Comparison of ENCODE assay signal across 9 cellular contexts in genomic region chr10:80504158-80504811, GRCh38. TPM values are rescaled to one million over a fixed set of nuclear protein-coding genes. Genes with fewer than 3 reads are reported as not detected.
DNase-seq lines count a peak whose midpoint lies in the region; ATAC-seq, FAIRE-seq and TF ChIP-seq lines count a peak whose summit lies in the region.
"Had no signal": no experiment of that assay in that cellular context is flagged by ENCODE, and none has a peak within 500 bp of the region (broad histone marks: within the 10 kb centered on the region; RNA-seq: fewer than 3 reads in every experiment).

No MANE protein-coding gene starts in this region.

- FAIRE-seq in astrocyte (lab: Jason Lieb, UNC), result no peak

- H3K36me3 ChIP-seq in astrocyte (ENCODE audit: insufficient read depth, low read length) (no peaks in the 10 kb centered on the region), left lung (peaks cover 0 to 33% of the 10 kb centered on the region in 2 donors), thymus (ENCODE audit: control insufficient read depth, insufficient read depth) (peaks cover 26% of the 10 kb centered on the region), SJCRH30 (no peaks in the 10 kb centered on the region; the same call in 1 of the 2 replicates)

- H3K9me3 Mint-ChIP-seq in activated CD4-positive, alpha-beta T cell treated with anti-CD3 and anti-CD28 coated beads, Interleukin-2, amount 10 ng/mL, durations not matched to agents 7 days and 5 days, result no peaks in the 10 kb centered on the region
- H3K9me3 Mint-ChIP-seq in astrocyte (ENCODE audit: unreplicated experiment), result no peaks in the 10 kb centered on the region

- H3K36me3 Mint-ChIP-seq in activated CD4-positive, alpha-beta T cell treated with anti-CD3 and anti-CD28 coated beads, Interleukin-2, amount 10 ng/mL, durations not matched to agents 7 days and 5 days (ENCODE audit: low read depth), result peaks cover 40% of the 10 kb centered on the region
- H3K36me3 Mint-ChIP-seq in astrocyte (ENCODE audit: low read depth, unreplicated experiment), result peaks cover 24% of the 10 kb centered on the region

- TF ChIP-seq CTCF in astrocyte (IDR thresholded peaks at IDR 0.05; ENCODE audit: insufficient read depth, low read depth, low read length) (no peak), left lung (IDR thresholded peaks at IDR 0.05) (no peak)

- H3K9ac ChIP-seq in astrocyte (ENCODE audit: low read length), result peak overlapping the region; percentile 79
- H3K9ac ChIP-seq: KMS-11 had no signal

- no peak overlapping the region for H3K4me3 ChIP-seq in astrocyte (ENCODE audit: insufficient read depth, low read depth, low read length)
- H3K4me3 ChIP-seq in left lung, result no peak overlapping the region
- no peak overlapping the region for H3K4me3 ChIP-seq in thymus (ENCODE audit: low read length)
- no peak overlapping the region for H3K4me3 ChIP-seq in SJCRH30

- H3K9me3 ChIP-seq in astrocyte (ENCODE audit: insufficient read depth, low read depth, low read length), result no peaks in the 10 kb centered on the region
- H3K9me3 ChIP-seq in left lung, result no peaks in the 10 kb centered on the region
- H3K9me3 ChIP-seq in thymus (ENCODE audit: control insufficient read depth), result no peaks in the 10 kb centered on the region
- H3K9me3 ChIP-seq in SJCRH30 (replicated peaks), result no peaks in the 10 kb centered on the region

- no peak overlapping the region for H2AFZ ChIP-seq in astrocyte (ENCODE audit: low read depth, low read length)

- no peak for DNase-seq in activated CD4-positive, alpha-beta T cell treated with anti-CD3 and anti-CD28 coated beads, Interleukin-2, amount 10 ng/mL, durations not matched to agents 7 days and 5 days
- no peak for DNase-seq in activated CD4-positive, alpha-beta T cell treated with anti-CD3 and anti-CD28 coated beads, Interleukin-2, amount 50 U/mL, for 4 hours
- DNase-seq in astrocyte (ENCODE audit: low read depth) (no peak), left lung (peak in 1 of 2 donors; percentile 42), SJCRH30 (no peak), NCI-H2171 (lab: John Stamatoyannopoulos, UW) (no peak), epidermal melanocyte (ENCODE audit: insufficient read length, low spot score) (no peak)

- H4K20me1 ChIP-seq in astrocyte (ENCODE audit: insufficient read depth, low read length), result peaks cover 1% of the 10 kb centered on the region

- WGBS in thymus, result 81% methylated on average over 7 of the region's 7 CpGs

- no peak overlapping the region for H3K4me2 ChIP-seq in astrocyte (ENCODE audit: low read length)
- H3K4me2 ChIP-seq: KMS-11 had no signal

- peaks cover 88% of the 10 kb centered on the region for H3K4me1 ChIP-seq in astrocyte (ENCODE audit: insufficient read depth, low read length)
- H3K4me1 ChIP-seq in left lung, result peaks cover 43 to 99% of the 10 kb centered on the region in 2 donors
- H3K4me1 ChIP-seq in thymus (ENCODE audit: control insufficient read depth, insufficient read depth, low read length), result peaks cover 15% of the 10 kb centered on the region
- peaks cover 23% of the 10 kb centered on the region for H3K4me1 ChIP-seq in SJCRH30

- intact Hi-C loops in left lung (cut with DNase I), result loop anchor here in 1 of 2 donors (2.0 kb wide), 1 partner anchor 59 kb away; no protein-coding TSS in a partner anchor

- H3K27ac Mint-ChIP-seq in activated CD4-positive, alpha-beta T cell treated with anti-CD3 and anti-CD28 coated beads, Interleukin-2, amount 10 ng/mL, durations not matched to agents 7 days and 5 days, result peak overlapping the region; percentile 87
- peak overlapping the region; percentile 99 for H3K27ac Mint-ChIP-seq in astrocyte (ENCODE audit: unreplicated experiment)

- POLR2A ChIA-PET in activated CD4-positive, alpha-beta T cell treated with anti-CD3 and anti-CD28 coated beads, Interleukin-2, amount 10 ng/mL, durations not matched to agents 7 days and 5 days (lab: Charles Lee), result no interaction called here

- H3K27me3 ChIP-seq in astrocyte (ENCODE audit: insufficient read depth, low read length) (no peaks in the 10 kb centered on the region), left lung (no peaks in the 10 kb centered on the region), thymus (ENCODE audit: control insufficient read depth, insufficient read depth) (no peaks in the 10 kb centered on the region), SJCRH30 (no peaks in the 10 kb centered on the region)

- H3K27ac ChIP-seq in astrocyte (ENCODE audit: low read depth, low read length), result peak overlapping the region; percentile 96
- peak overlapping the region; percentile 72 to 90 for H3K27ac ChIP-seq in left lung
- peak overlapping the region; percentile 1 for H3K27ac ChIP-seq in thymus (ENCODE audit: low read depth)
- H3K27ac ChIP-seq in SJCRH30, result no peak overlapping the region
- H3K27ac ChIP-seq: KMS-11 had no signal

- H3K4me3 Mint-ChIP-seq in activated CD4-positive, alpha-beta T cell treated with anti-CD3 and anti-CD28 coated beads, Interleukin-2, amount 10 ng/mL, durations not matched to agents 7 days and 5 days, result no peak overlapping the region
- H3K4me3 Mint-ChIP-seq in astrocyte (ENCODE audit: unreplicated experiment), result no peak overlapping the region

- peaks cover 77% of the 10 kb centered on the region for H3K79me2 ChIP-seq in astrocyte (ENCODE audit: insufficient read depth, low read length)

- peak; percentile 18 for ATAC-seq in left lung

- peaks cover 71% of the 10 kb centered on the region for H3K4me1 Mint-ChIP-seq in activated CD4-positive, alpha-beta T cell treated with anti-CD3 and anti-CD28 coated beads, Interleukin-2, amount 10 ng/mL, durations not matched to agents 7 days and 5 days
- H3K4me1 Mint-ChIP-seq in astrocyte (ENCODE audit: low read depth, unreplicated experiment), result peaks cover 85% of the 10 kb centered on the region

- CTCF ChIA-PET in activated CD4-positive, alpha-beta T cell treated with anti-CD3 and anti-CD28 coated beads, Interleukin-2, amount 10 ng/mL, durations not matched to agents 7 days and 5 days (lab: Charles Lee), result interaction anchor here (0.7 to 9.8 kb wide), 16 partner anchors 8 to 129 kb away, joined by 3 to 118 read pairs (median 9); partner anchors contain the start of gene SH2D4B

- no peaks in the 10 kb centered on the region for H3K27me3 Mint-ChIP-seq in activated CD4-positive, alpha-beta T cell treated with anti-CD3 and anti-CD28 coated beads, Interleukin-2, amount 10 ng/mL, durations not matched to agents 7 days and 5 days
- no peaks in the 10 kb centered on the region for H3K27me3 Mint-ChIP-seq in astrocyte (ENCODE audit: low read depth, unreplicated experiment)

RNA-seq across cellular contexts. Expression of gene SH2D4B, which starts 33.4 kb away (rescaled TPM):
- total RNA-seq in activated CD4-positive, alpha-beta T cell treated with anti-CD3 and anti-CD28 coated beads, Interleukin-2, amount 10 ng/mL, durations not matched to agents 7 days and 5 days, result under 1 TPM; 0.07 to 0.10 TPM
- total RNA-seq in astrocyte (0.07 TPM in 1 of 2 replicates, not detected in the other), left lung (under 1 TPM; 0.23 to 0.37 TPM)
- 0.18 TPM for polyA plus RNA-seq in thymus
- not detected in 2 replicates for total RNA-seq in SJCRH30 (2014; rRNA removed; shearing (Covaris generic))

RNA-seq across cellular contexts. Expression of gene TSPAN14, which starts 50.2 kb away (rescaled TPM):
- total RNA-seq in activated CD4-positive, alpha-beta T cell treated with anti-CD3 and anti-CD28 coated beads, Interleukin-2, amount 10 ng/mL, durations not matched to agents 7 days and 5 days, result 100 to 1,000 TPM; 127 to 143 TPM
- total RNA-seq in astrocyte, result 134 and 140 TPM in 2 replicates
- 100 to 1,000 TPM; 116 to 158 TPM for total RNA-seq in left lung
- polyA plus RNA-seq in thymus, result 60.0 TPM
- total RNA-seq in SJCRH30 (2014; rRNA removed; shearing (Covaris generic)), result 37.7 and 40.4 TPM in 2 replicates
